In genomic region chr1:245000872-245001188, GRCh38 we compare ENCODE assay signal across 27 cellular contexts.
A peak's percentile ranks its signal among the peaks of the same experiment; 100 is the strongest.
DNase-seq lines count a peak whose midpoint lies in the region; ATAC-seq and TF ChIP-seq lines count a peak whose summit lies in the region.
"Had no signal": no experiment of that assay in that cellular context is flagged by ENCODE, and none has a peak within 500 bp of the region (broad histone marks: within the 10 kb centered on the region; RNA-seq: fewer than 3 reads in every experiment).

No MANE protein-coding gene starts in this region.

- H3K9me3 Mint-ChIP-seq in naive B cell, result no peaks in the 10 kb centered on the region
- H3K9me3 Mint-ChIP-seq in activated T-cell treated with anti-CD3 and anti-CD28 coated beads, Interleukin-2, amount 50 U/mL, for 4 hours, result no peaks in the 10 kb centered on the region
- H3K9me3 Mint-ChIP-seq: activated naive CD8-positive, alpha-beta T cell treated with anti-CD3 and anti-CD28 coated beads for 36 hours; CD8-positive, alpha-beta T cell; natural killer cell treated with Interleukin-12 subunit alpha and Interleukin-12 subunit beta and Interleukin-15 and Interleukin-18, amount 100 ng/mL, for 72 hours; stimulated activated effector memory CD8-positive, alpha-beta T cell treated with anti-CD3 and anti-CD28 coated beads, Interleukin-12 subunit alpha, Interleukin-12 subunit beta, amount 100 ng/mL, for 72 hours had no signal

- no peaks in the 10 kb centered on the region for H3K27me3 Mint-ChIP-seq in naive B cell
- no peaks in the 10 kb centered on the region for H3K27me3 Mint-ChIP-seq in activated T-cell treated with anti-CD3 and anti-CD28 coated beads, Interleukin-2, amount 50 U/mL, for 4 hours (ENCODE audit: low read depth)
- H3K27me3 Mint-ChIP-seq: activated naive CD8-positive, alpha-beta T cell treated with anti-CD3 and anti-CD28 coated beads for 36 hours; natural killer cell treated with Interleukin-12 subunit alpha and Interleukin-12 subunit beta and Interleukin-15 and Interleukin-18, amount 100 ng/mL, for 72 hours had no signal

- H3K27me3 ChIP-seq in DND-41 (ENCODE audit: insufficient read depth, low read length, poor library complexity), result no peaks in the 10 kb centered on the region
- H3K27me3 ChIP-seq in aorta (ENCODE audit: control insufficient read depth in 1 of 2, insufficient read depth in 2 of 2, low read length in 1 of 2), result no peaks in the 10 kb centered on the region
- H3K27me3 ChIP-seq: SJCRH30 had no signal

- H3K9me3 ChIP-seq in DND-41 (ENCODE audit: insufficient read depth, low read length, severe bottlenecking), result no peaks in the 10 kb centered on the region
- H3K9me3 ChIP-seq in aorta (ENCODE audit: control insufficient read depth, low read length), result no peaks in the 10 kb centered on the region
- H3K9me3 ChIP-seq: A549, lower lobe of right lung, SJCRH30 had no signal

- in situ Hi-C loops in GM13977 (cut with MboI; ENCODE audit: low pct_unique_long_range_greater_than_20kb, low sequenced_read_pairs, unreplicated experiment), result no loop called here

- peaks cover 6 to 17% (median 12%) of the 10 kb centered on the region in 3 donors for H3K4me1 Mint-ChIP-seq in naive B cell
- peaks cover 3% of the 10 kb centered on the region for H3K4me1 Mint-ChIP-seq in activated T-cell treated with anti-CD3 and anti-CD28 coated beads, Interleukin-2, amount 50 U/mL, for 4 hours (ENCODE audit: low read depth)
- H3K4me1 Mint-ChIP-seq: stimulated activated effector memory CD8-positive, alpha-beta T cell treated with anti-CD3 and anti-CD28 coated beads, Interleukin-12 subunit alpha, Interleukin-12 subunit beta, amount 100 ng/mL, for 72 hours had no signal

- no peak overlapping the region for H3K4me3 ChIP-seq in DND-41 (ENCODE audit: low read depth in 1 of 2, low read length in 2 of 2)
- no peak overlapping the region for H3K4me3 ChIP-seq in aorta (ENCODE audit: low read length in 2 of 2)
- H3K4me3 ChIP-seq: A549, lower lobe of right lung, SJCRH30 had no signal

- H3K4me1 ChIP-seq in DND-41 (ENCODE audit: insufficient read depth, low read length) (no peaks in the 10 kb centered on the region), aorta (ENCODE audit: control insufficient read depth in 1 of 2, insufficient read depth in 2 of 2, low read length in 2 of 2) (no peaks in the 10 kb centered on the region)
- H3K4me1 ChIP-seq: A549, lower lobe of right lung, SJCRH30 had no signal

- H3K27ac ChIP-seq in DND-41 (ENCODE audit: low read length) (no peak overlapping the region), aorta (ENCODE audit: low read depth in 1 of 2, low read length in 2 of 2) (no peak overlapping the region)
- H3K27ac ChIP-seq: A549, lower lobe of right lung, SJCRH30, WERI-Rb-1 had no signal

- intact Hi-C loops in aorta (cut with DNase I), result no loop called here

- H3K9ac ChIP-seq in DND-41 (ENCODE audit: low read depth, low read length), result no peak overlapping the region

- H3K4me3 Mint-ChIP-seq in naive B cell, result peak overlapping the region in 2 of 8 donors; percentile 26 to 41
- no peak overlapping the region for H3K4me3 Mint-ChIP-seq in activated T-cell treated with anti-CD3 and anti-CD28 coated beads, Interleukin-2, amount 50 U/mL, for 4 hours
- H3K4me3 Mint-ChIP-seq: activated naive CD8-positive, alpha-beta T cell treated with anti-CD3 and anti-CD28 coated beads for 36 hours; CD8-positive, alpha-beta T cell; natural killer cell treated with Interleukin-12 subunit alpha and Interleukin-12 subunit beta and Interleukin-15 and Interleukin-18, amount 100 ng/mL, for 72 hours; stimulated activated effector memory CD8-positive, alpha-beta T cell treated with anti-CD3 and anti-CD28 coated beads, Interleukin-12 subunit alpha, Interleukin-12 subunit beta, amount 100 ng/mL, for 72 hours had no signal

- H4K20me1 ChIP-seq in DND-41 (ENCODE audit: insufficient read depth, low read length), result no peaks in the 10 kb centered on the region

- H3K4me2 ChIP-seq in DND-41 (ENCODE audit: insufficient read depth, low read length), result no peak overlapping the region
- H3K4me2 ChIP-seq: A549 had no signal

- H3K27ac Mint-ChIP-seq in naive B cell, result peak overlapping the region in 3 of 6 donors; percentile 36 to 84 (median 50)
- H3K27ac Mint-ChIP-seq: CD8-positive, alpha-beta T cell; natural killer cell treated with Interleukin-12 subunit alpha and Interleukin-12 subunit beta and Interleukin-15 and Interleukin-18, amount 100 ng/mL, for 72 hours; stimulated activated effector memory CD8-positive, alpha-beta T cell treated with anti-CD3 and anti-CD28 coated beads, Interleukin-12 subunit alpha, Interleukin-12 subunit beta, amount 100 ng/mL, for 72 hours had no signal

- H3K79me2 ChIP-seq in DND-41 (ENCODE audit: insufficient read depth, low read length), result peaks cover 3% of the 10 kb centered on the region; the same call in 1 of the 2 replicates

- H2AFZ ChIP-seq in DND-41 (ENCODE audit: low read depth, low read length), result no peak overlapping the region

- DNase-seq in DND-41 (no peak), naive B cell (no peak), aorta (no peak), GM13977 (ENCODE audit: low spot score) (no peak)
- no peak for DNase-seq in activated T-cell treated with anti-CD3 and anti-CD28 coated beads, Interleukin-2, amount 50 U/mL, for 4 hours
- DNase-seq: activated CD4-positive, alpha-beta T cell treated with anti-CD3 and anti-CD28 coated beads for 48 hours; activated CD8-positive, alpha-beta memory T cell treated with anti-CD3 and anti-CD28 coated beads for 24 hours; activated effector memory CD4-positive, alpha-beta T cell treated with anti-CD3 and anti-CD28 coated beads, Interleukin-2, amount 50 U/mL, for 16 hours; activated naive CD8-positive, alpha-beta T cell treated with anti-CD3 and anti-CD28 coated beads for 36 hours; AML-193; anterior cingulate cortex; CD8-positive, alpha-beta T cell; foreskin melanocyte; lower lobe of right lung; NCI-H1092; NCI-H1694 treated with DMSO at 0.1 percent for 48 hours; NCI-H446 treated with DMSO at 0.1 percent for 48 hours; NCI-H82; SJCRH30; SW 1271; WERI-Rb-1 had no signal

- H3K36me3 Mint-ChIP-seq in naive B cell, result peaks cover 0 to under 1% of the 10 kb centered on the region in 2 donors
- H3K36me3 Mint-ChIP-seq in activated T-cell treated with anti-CD3 and anti-CD28 coated beads, Interleukin-2, amount 50 U/mL, for 4 hours (ENCODE audit: insufficient read depth), result peaks cover 3% of the 10 kb centered on the region
- H3K36me3 Mint-ChIP-seq: activated naive CD8-positive, alpha-beta T cell treated with anti-CD3 and anti-CD28 coated beads for 36 hours; CD8-positive, alpha-beta T cell; natural killer cell treated with Interleukin-12 subunit alpha and Interleukin-12 subunit beta and Interleukin-15 and Interleukin-18, amount 100 ng/mL, for 72 hours; stimulated activated effector memory CD8-positive, alpha-beta T cell treated with anti-CD3 and anti-CD28 coated beads, Interleukin-12 subunit alpha, Interleukin-12 subunit beta, amount 100 ng/mL, for 72 hours had no signal

- TF ChIP-seq CTCF in DND-41 (IDR thresholded peaks at IDR 0.05; ENCODE audit: borderline replicate concordance, extremely low read depth, low read length, poor library complexity, severe bottlenecking) (no peak), GM13977 (IDR thresholded peaks at IDR 0.05; ENCODE audit: extremely low read depth, insufficient read depth, missing control alignments) (no peak)

- ATAC-seq in DND-41 (ENCODE audit: insufficient read depth, low read depth), result 0 out of 3 replicates have a peak, but pooled peaks have one; percentile 24
- peak; percentile 49 for ATAC-seq in GM21576 (IDR thresholded peaks at IDR 0.05; ENCODE audit: unreplicated experiment)
- ATAC-seq in HG03354 (IDR thresholded peaks at IDR 0.05; ENCODE audit: poor library complexity, severe bottlenecking, unreplicated experiment), result peak; percentile 47
- ATAC-seq in naive B cell (ENCODE audit: low read depth in 2 of 2), result peak; percentile 62 to 66
- no peak for ATAC-seq in HG03175 (IDR thresholded peaks at IDR 0.05; ENCODE audit: unreplicated experiment)
- no peak for ATAC-seq in aorta (ENCODE audit: low FRiP score)
- no peak for ATAC-seq in activated T-cell treated with anti-CD3 and anti-CD28 coated beads, Interleukin-2, amount 50 U/mL, for 4 hours
- ATAC-seq: A549; CD8-positive, alpha-beta T cell; lower lobe of right lung; natural killer cell treated with Interleukin-12 subunit alpha and Interleukin-12 subunit beta and Interleukin-15 and Interleukin-18, amount 100 ng/mL, for 72 hours; stimulated activated effector memory CD8-positive, alpha-beta T cell treated with anti-CD3 and anti-CD28 coated beads, Interleukin-12 subunit alpha, Interleukin-12 subunit beta, amount 100 ng/mL, for 72 hours had no signal

- H3K36me3 ChIP-seq in DND-41 (ENCODE audit: insufficient read depth, low read length) (no peaks in the 10 kb centered on the region), aorta (ENCODE audit: control insufficient read depth in 1 of 2, insufficient read depth in 2 of 2, low read length in 1 of 2) (no peaks in the 10 kb centered on the region)
- H3K36me3 ChIP-seq: lower lobe of right lung, SJCRH30, WERI-Rb-1 had no signal

Comparison
In these comparisons a context has a peak if more than half of its experiments do, and no peak if none do; other contexts are left out.
1. ATAC-seq: peak in DND-41 (single experiment), GM21576 (single experiment), HG03354 (single experiment) and naive B cell (2 of 2); none in HG03175 (single experiment), aorta (single experiment) and activated T-cell treated with anti-CD3 and anti-CD28 coated beads, Interleukin-2, amount 50 U/mL, for 4 hours (0 of 2).